5 cellular contexts compared by ENCODE assay signal in genomic region chr13:19070398-19070735, GRCh38.
"Had no signal": no experiment of that assay in that cellular context is flagged by ENCODE, and none has a peak within 500 bp of the region (broad histone marks: within the 10 kb centered on the region; RNA-seq: fewer than 3 reads in every experiment).

No MANE protein-coding gene starts in this region.

- H3K27ac Mint-ChIP-seq: GM23338, H9 had no signal

- H3K4me1 Mint-ChIP-seq: GM23338, H9 had no signal

- ATAC-seq: GM23338, K562 had no signal

- DNase-seq: H9, HCEC 1CT, IMR-90 had no signal

- H3K4me3 Mint-ChIP-seq: GM23338, H9 had no signal
